1 cellular context compared by ENCODE assay signal in the genomic region with DNA sequence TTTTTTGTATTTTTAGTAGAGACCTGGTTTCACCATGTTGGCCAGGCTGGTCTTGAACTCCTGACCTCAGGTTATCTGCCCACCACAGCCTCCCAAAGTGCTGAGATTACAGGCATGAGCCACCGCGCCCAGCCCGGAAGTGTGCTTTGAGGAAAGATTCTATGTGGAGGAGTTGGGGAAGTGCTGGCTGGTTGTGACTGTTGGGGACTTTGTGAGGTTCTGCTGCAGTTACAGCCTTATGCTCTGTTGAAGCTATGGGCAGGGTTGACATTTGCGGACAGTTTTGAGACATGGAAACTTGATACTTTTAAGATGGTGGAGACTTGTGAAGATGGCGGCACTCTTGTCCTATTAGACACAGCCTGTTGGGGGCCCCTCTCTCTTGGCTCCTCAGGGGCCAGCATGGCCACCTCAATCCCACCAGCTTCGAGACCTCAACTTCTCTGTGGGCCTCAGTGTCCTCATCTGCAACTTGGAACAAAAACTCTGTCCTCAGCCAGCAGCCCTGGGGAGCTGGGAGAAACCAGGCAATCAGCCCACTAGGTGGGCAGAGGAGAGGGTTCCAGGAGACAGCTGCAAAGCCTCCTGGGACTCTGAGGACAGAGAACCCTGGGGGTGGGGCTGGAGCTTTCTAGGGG.
TF ChIP-seq lines count a peak whose summit lies in the region.

No MANE protein-coding gene starts in this region.

TF ChIP-seq in H1, 55 proteins besides CTCF, POLR2A, EP300 and RAD21:
- TF ChIP-seq YY1 (IDR thresholded peaks at IDR 0.05; ENCODE audit: low read depth, low read length) (peak; percentile 35; the same call in 1 of the 2 replicates), CREB1 (IDR thresholded peaks at IDR 0.05) (no peak)
- TF ChIP-seq, protein P1, sequence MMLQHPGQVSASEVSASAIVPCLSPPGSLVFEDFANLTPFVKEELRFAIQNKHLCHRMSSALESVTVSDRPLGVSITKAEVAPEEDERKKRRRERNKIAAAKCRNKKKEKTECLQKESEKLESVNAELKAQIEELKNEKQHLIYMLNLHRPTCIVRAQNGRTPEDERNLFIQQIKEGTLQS (IDR thresholded peaks at IDR 0.05; ENCODE audit: insufficient read depth, low read depth, low read length) = no peak
